In the genomic region with DNA sequence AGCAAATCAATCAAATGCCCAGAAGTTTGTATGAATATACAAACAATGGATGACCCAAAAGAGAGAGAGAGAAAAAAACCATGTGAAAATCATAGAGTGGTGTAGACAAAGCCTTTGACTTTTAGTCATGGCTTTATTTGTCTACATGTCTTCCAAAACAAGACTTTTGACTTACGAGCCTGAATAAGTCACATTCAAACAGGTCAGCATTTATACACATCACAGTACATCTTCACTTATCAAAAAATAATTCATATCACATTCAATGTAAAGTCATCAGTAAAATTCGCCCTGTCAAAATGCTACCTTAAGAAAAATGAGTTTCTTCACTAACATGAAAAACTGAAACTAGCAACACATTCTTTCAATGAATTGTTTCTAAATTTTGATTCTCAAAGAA, we compare ENCODE assay signal across 14 cellular contexts. TPM values are rescaled to one million over a fixed set of nuclear protein-coding genes. Genes with fewer than 3 reads are reported as not detected.
DNase-seq lines count a peak whose midpoint lies in the region; ATAC-seq and TF ChIP-seq lines count a peak whose summit lies in the region.
"Had no signal": no experiment of that assay in that cellular context is flagged by ENCODE, and none has a peak within 500 bp of the region (broad histone marks: within the 10 kb centered on the region; RNA-seq: fewer than 3 reads in every experiment).

No MANE protein-coding gene starts in this region.

- POLR2A ChIA-PET in activated CD4-positive, alpha-beta memory T cell treated with anti-CD3 and anti-CD28 coated beads for 36 hours (lab: Charles Lee): no interaction called here

- H3K79me2 ChIP-seq in smooth muscle cell (ENCODE audit: low read depth): no peaks in the 10 kb centered on the region

- H2AFZ ChIP-seq in smooth muscle cell (ENCODE audit: low read depth): no peak overlapping the region

- no peak for TF ChIP-seq POLR2A in gastroesophageal sphincter (IDR thresholded peaks at IDR 0.05)

- CTCF ChIA-PET in activated naive CD4-positive, alpha-beta T cell treated with anti-CD3 and anti-CD28 coated beads, Interleukin-2, amount 10 ng/mL, durations not matched to agents 7 days and 5 days (lab: Charles Lee): interaction anchor here (1.0 to 2.2 kb wide), 3 partner anchors 15 to 18 kb away, joined by 3 to 12 read pairs (median 6); no protein-coding TSS in a partner anchor
- CTCF ChIA-PET in activated CD4-positive, alpha-beta memory T cell treated with anti-CD3 and anti-CD28 coated beads for 36 hours (lab: Charles Lee): interaction anchor here (1.0 to 3.6 kb wide), 4 partner anchors 16 to 33 kb away, joined by 4 to 19 read pairs (median 10); no protein-coding TSS in a partner anchor

- H3K9me3 ChIP-seq in gastroesophageal sphincter: no peaks in the 10 kb centered on the region
- H3K9me3 ChIP-seq in thoracic aorta: no peaks in the 10 kb centered on the region
- no peaks in the 10 kb centered on the region for H3K9me3 ChIP-seq in smooth muscle cell (replicated peaks; ENCODE audit: low read depth)
- H3K9me3 ChIP-seq: mucosa of descending colon had no signal

- intact Hi-C loops in activated CD4-positive, alpha-beta memory T cell treated with anti-CD3 and anti-CD28 coated beads for 36 hours (cut with micrococcal nuclease): loop anchor here (5.0 to 10.0 kb wide), 4 partner anchors 244 to 1239 kb away; a partner anchor contains a TSS
- intact Hi-C loops in posterior vena cava (cut with DNase I): no loop called here

- no peak for DNase-seq in activated naive CD4-positive, alpha-beta T cell treated with anti-CD3 and anti-CD28 coated beads, Interleukin-2, amount 10 ng/mL, durations not matched to agents 7 days and 5 days
- DNase-seq in activated naive CD4-positive, alpha-beta T cell treated with anti-CD3 and anti-CD28 coated beads, Interleukin-2, amount 50 U/mL, for 16 hours: no peak
- no peak for DNase-seq in activated CD4-positive, alpha-beta memory T cell treated with anti-CD3 and anti-CD28 coated beads for 36 hours
- DNase-seq in thoracic aorta (ENCODE audit: low spot score) (no peak), smooth muscle cell (lab: John Stamatoyannopoulos, UW; ENCODE audit: unreplicated experiment) (no peak), posterior vena cava (ENCODE audit: low spot score) (no peak), retina (no peak)
- DNase-seq: dermis blood vessel endothelial cell, HFFc6, mucosa of descending colon, NCI-H1048, NCI-H82, T-helper 9 cell had no signal

- H3K36me3 Mint-ChIP-seq in activated naive CD4-positive, alpha-beta T cell treated with anti-CD3 and anti-CD28 coated beads, Interleukin-2, amount 10 ng/mL, durations not matched to agents 7 days and 5 days: peaks cover 20% of the 10 kb centered on the region
- peaks cover 13% of the 10 kb centered on the region for H3K36me3 Mint-ChIP-seq in activated CD4-positive, alpha-beta memory T cell treated with anti-CD3 and anti-CD28 coated beads for 36 hours

- H3K27ac ChIP-seq in gastroesophageal sphincter: peak overlapping the region in 1 of 4 donors; percentile 86
- H3K27ac ChIP-seq in thoracic aorta: no peak overlapping the region
- H3K27ac ChIP-seq in smooth muscle cell (ENCODE audit: low read depth): no peak overlapping the region

- H3K4me1 ChIP-seq in gastroesophageal sphincter (peaks cover 0 to 68% (median 0%) of the 10 kb centered on the region in 3 donors), thoracic aorta (ENCODE audit: control insufficient read depth in 1 of 2, low read depth in 2 of 2) (peaks cover 22 to 50% of the 10 kb centered on the region in 2 donors), smooth muscle cell (ENCODE audit: low read depth) (no peaks in the 10 kb centered on the region)

- TF ChIP-seq EP300 in gastroesophageal sphincter (IDR thresholded peaks at IDR 0.05): no peak

- WGBS in gastroesophageal sphincter (ENCODE audit: low coverage in 1 of 2), 2 donors: 82 to 85% methylated on average over 2 of the region's 2 CpGs
- WGBS in smooth muscle cell (ENCODE audit: low lambda C conversion rate): 93% methylated on average over 2 of the region's 2 CpGs

- peaks cover 62% of the 10 kb centered on the region for H3K4me1 Mint-ChIP-seq in activated naive CD4-positive, alpha-beta T cell treated with anti-CD3 and anti-CD28 coated beads, Interleukin-2, amount 10 ng/mL, durations not matched to agents 7 days and 5 days
- H3K4me1 Mint-ChIP-seq in activated CD4-positive, alpha-beta memory T cell treated with anti-CD3 and anti-CD28 coated beads for 36 hours (ENCODE audit: low read depth): peaks cover 67% of the 10 kb centered on the region

- H3K27me3 Mint-ChIP-seq in activated naive CD4-positive, alpha-beta T cell treated with anti-CD3 and anti-CD28 coated beads, Interleukin-2, amount 10 ng/mL, durations not matched to agents 7 days and 5 days: no peaks in the 10 kb centered on the region
- H3K27me3 Mint-ChIP-seq in activated CD4-positive, alpha-beta memory T cell treated with anti-CD3 and anti-CD28 coated beads for 36 hours: no peaks in the 10 kb centered on the region

- H3F3A ChIP-seq in smooth muscle cell (ENCODE audit: low read depth): no peaks in the 10 kb centered on the region

- H3K36me3 ChIP-seq in gastroesophageal sphincter (no peaks in the 10 kb centered on the region), thoracic aorta (no peaks in the 10 kb centered on the region), smooth muscle cell (ENCODE audit: low read depth) (no peaks in the 10 kb centered on the region)

- H3K27me3 ChIP-seq in gastroesophageal sphincter: no peaks in the 10 kb centered on the region
- H3K27me3 ChIP-seq in thoracic aorta (replicated peaks; ENCODE audit: insufficient read depth): no peaks in the 10 kb centered on the region
- H3K27me3 ChIP-seq in smooth muscle cell (ENCODE audit: low read depth): peaks cover 40% of the 10 kb centered on the region

- TF ChIP-seq CTCF in gastroesophageal sphincter (IDR thresholded peaks at IDR 0.05) (no peak), thoracic aorta (IDR thresholded peaks at IDR 0.05) (no peak), smooth muscle cell (IDR thresholded peaks at IDR 0.05; ENCODE audit: borderline replicate concordance, insufficient read depth, poor library complexity, severe bottlenecking) (no peak)

- H3K9me3 Mint-ChIP-seq in activated naive CD4-positive, alpha-beta T cell treated with anti-CD3 and anti-CD28 coated beads, Interleukin-2, amount 10 ng/mL, durations not matched to agents 7 days and 5 days: no peaks in the 10 kb centered on the region
- H3K9me3 Mint-ChIP-seq in activated CD4-positive, alpha-beta memory T cell treated with anti-CD3 and anti-CD28 coated beads for 36 hours: no peaks in the 10 kb centered on the region
- H3K9me3 Mint-ChIP-seq: HFFc6 had no signal

- peak overlapping the region; percentile 92 for H3K27ac Mint-ChIP-seq in activated naive CD4-positive, alpha-beta T cell treated with anti-CD3 and anti-CD28 coated beads, Interleukin-2, amount 10 ng/mL, durations not matched to agents 7 days and 5 days
- peak overlapping the region; percentile 58 for H3K27ac Mint-ChIP-seq in activated CD4-positive, alpha-beta memory T cell treated with anti-CD3 and anti-CD28 coated beads for 36 hours
- H3K27ac Mint-ChIP-seq: HFFc6 had no signal

- H3K9ac ChIP-seq in smooth muscle cell (ENCODE audit: low read depth): no peak overlapping the region

- H3K4me3 ChIP-seq in gastroesophageal sphincter (peak overlapping the region; percentile 72 to 96), thoracic aorta (peak overlapping the region; percentile 77), smooth muscle cell (no peak overlapping the region)
- H3K4me3 ChIP-seq: mucosa of descending colon had no signal

- no peak overlapping the region for H3K4me2 ChIP-seq in smooth muscle cell

- H3K4me3 Mint-ChIP-seq in activated naive CD4-positive, alpha-beta T cell treated with anti-CD3 and anti-CD28 coated beads, Interleukin-2, amount 10 ng/mL, durations not matched to agents 7 days and 5 days: peak overlapping the region; percentile 82
- H3K4me3 Mint-ChIP-seq in activated CD4-positive, alpha-beta memory T cell treated with anti-CD3 and anti-CD28 coated beads for 36 hours: peak overlapping the region; percentile 85
- H3K4me3 Mint-ChIP-seq: HFFc6 had no signal

- H4K20me1 ChIP-seq in smooth muscle cell (ENCODE audit: low read depth): no peaks in the 10 kb centered on the region

- ATAC-seq in gastroesophageal sphincter (no peak), thoracic aorta (ENCODE audit: insufficient number of reproducible peaks, low FRiP score, low read depth) (no peak)
- ATAC-seq: mucosa of descending colon had no signal

RNA-seq across cellular contexts. Expression of a gene that starts 1.9 kb away (rescaled TPM):
- 10 to 100 TPM; 33.3 to 34.2 TPM for total RNA-seq in activated CD4-positive, alpha-beta memory T cell treated with anti-CD3 and anti-CD28 coated beads for 36 hours
- total RNA-seq in gastroesophageal sphincter (10 to 100 TPM in 3 of 4 donors, 1 to 10 TPM in 1; 7.1 to 24.1 (median 16.1) TPM), thoracic aorta (10 to 100 TPM; 16.6 to 19.2 TPM), smooth muscle cell (0.72 and 2.3 TPM in 2 replicates), posterior vena cava (10 to 100 TPM; 11.1 to 16.8 TPM)
- 0.24 and 1.0 TPM in 2 replicates for polyA plus RNA-seq in smooth muscle cell

RNA-seq across cellular contexts. Expression of a gene that starts 27.3 kb away (rescaled TPM):
- 10 to 100 TPM; 30.5 to 32.1 TPM for total RNA-seq in activated CD4-positive, alpha-beta memory T cell treated with anti-CD3 and anti-CD28 coated beads for 36 hours
- 10 to 100 TPM in 3 of 4 donors, 1 to 10 TPM in 1; 4.9 to 30.5 (median 22.6) TPM for total RNA-seq in gastroesophageal sphincter
- total RNA-seq in thoracic aorta: 10 to 100 TPM; 22.5 to 56.6 TPM
- total RNA-seq in smooth muscle cell: 10.1 and 13.7 TPM in 2 replicates
- 6.1 TPM in 2 replicates for polyA plus RNA-seq in smooth muscle cell
- total RNA-seq in posterior vena cava: 10 to 100 TPM; 21.1 to 38.9 TPM
